13 cellular contexts compared by ENCODE assay signal in genomic region chr12:27616356-27617150, GRCh38.
DNase-seq lines count a peak whose midpoint lies in the region; ATAC-seq and TF ChIP-seq lines count a peak whose summit lies in the region.
"Had no signal": no experiment of that assay in that cellular context is flagged by ENCODE, and none has a peak within 500 bp of the region (broad histone marks: within the 10 kb centered on the region; RNA-seq: fewer than 3 reads in every experiment).

No MANE protein-coding gene starts in this region.

- H3K27me3 ChIP-seq in ascending aorta (no peaks in the 10 kb centered on the region), hepatocyte (no peaks in the 10 kb centered on the region)
- H3K27me3 ChIP-seq: body of pancreas, heart right ventricle, neural progenitor cell had no signal

- H3K27ac ChIP-seq in ascending aorta (peak overlapping the region; percentile 69 to 77), hepatocyte (peak overlapping the region; percentile 80), substantia nigra (ENCODE audit: low read depth, low read length, poor library complexity, severe bottlenecking) (no peak overlapping the region)
- H3K27ac ChIP-seq: body of pancreas, neural progenitor cell had no signal

- no peaks in the 10 kb centered on the region for H3K9me3 Mint-ChIP-seq in activated naive CD4-positive, alpha-beta T cell treated with anti-CD3 and anti-CD28 coated beads, Interleukin-2, amount 50 U/mL, for 24 hours
- H3K9me3 Mint-ChIP-seq: neural progenitor cell had no signal

- H4K20me1 ChIP-seq in hepatocyte (ENCODE audit: insufficient read depth, poor library complexity, severe bottlenecking): no peaks in the 10 kb centered on the region

- intact Hi-C loops in ascending aorta (cut with DNase I): no loop called here

- H3K9me2 ChIP-seq in hepatocyte (replicated peaks; ENCODE audit: insufficient read depth): no peaks in the 10 kb centered on the region

- DNase-seq in activated naive CD4-positive, alpha-beta T cell (lab: John Stamatoyannopoulos, UW): no peak
- DNase-seq in ascending aorta (ENCODE audit: low spot score in 2 of 2) (no peak), hepatocyte (ENCODE audit: low spot score) (no peak), substantia nigra (lab: John Stamatoyannopoulos, UW) (no peak)
- DNase-seq: body of pancreas, heart right ventricle, T-helper 9 cell had no signal

- H3K4me3 ChIP-seq in ascending aorta (no peak overlapping the region), hepatocyte (no peak overlapping the region)
- H3K4me3 ChIP-seq: body of pancreas, heart right ventricle, neural progenitor cell, skin epidermis had no signal

- no peak for ATAC-seq in GM18519 (IDR thresholded peaks at IDR 0.05; ENCODE audit: low FRiP score, unreplicated experiment)
- ATAC-seq in GM19452 (IDR thresholded peaks at IDR 0.05; ENCODE audit: unreplicated experiment): no peak
- no peak for ATAC-seq in GM19324 (IDR thresholded peaks at IDR 0.05; ENCODE audit: low FRiP score, unreplicated experiment)
- ATAC-seq: body of pancreas had no signal

- H3K4me1 ChIP-seq in ascending aorta (peaks cover 9 to 57% of the 10 kb centered on the region in 2 donors), hepatocyte (ENCODE audit: insufficient read depth) (peaks cover 25% of the 10 kb centered on the region)
- H3K4me1 ChIP-seq: neural progenitor cell had no signal

- H3K27ac Mint-ChIP-seq in activated naive CD4-positive, alpha-beta T cell treated with anti-CD3 and anti-CD28 coated beads, Interleukin-2, amount 50 U/mL, for 24 hours: peak overlapping the region; percentile 8
- H3K27ac Mint-ChIP-seq: neural progenitor cell had no signal

- TF ChIP-seq CTCF in ascending aorta (IDR thresholded peaks at IDR 0.05) (no peak), hepatocyte (IDR thresholded peaks at IDR 0.05; ENCODE audit: poor library complexity) (no peak)

- no peaks in the 10 kb centered on the region for H3K27me3 Mint-ChIP-seq in activated naive CD4-positive, alpha-beta T cell treated with anti-CD3 and anti-CD28 coated beads, Interleukin-2, amount 50 U/mL, for 24 hours

- no peak overlapping the region for H3K4me2 ChIP-seq in hepatocyte
- H3K4me2 ChIP-seq: neural progenitor cell had no signal

- H3K36me3 ChIP-seq in ascending aorta (no peaks in the 10 kb centered on the region), hepatocyte (replicated peaks; ENCODE audit: insufficient read depth, low read depth) (no peaks in the 10 kb centered on the region)
- H3K36me3 ChIP-seq: neural progenitor cell had no signal

- H3K79me2 ChIP-seq in hepatocyte: peaks cover 21% of the 10 kb centered on the region

- no peak overlapping the region for H2AFZ ChIP-seq in hepatocyte
- H2AFZ ChIP-seq: neural progenitor cell had no signal

- H3K9me3 ChIP-seq in ascending aorta (no peaks in the 10 kb centered on the region), hepatocyte (ENCODE audit: low read depth) (no peaks in the 10 kb centered on the region)
- H3K9me3 ChIP-seq: body of pancreas, heart right ventricle had no signal

- H3K36me3 Mint-ChIP-seq in activated naive CD4-positive, alpha-beta T cell treated with anti-CD3 and anti-CD28 coated beads, Interleukin-2, amount 50 U/mL, for 24 hours: peaks cover 4% of the 10 kb centered on the region

- H3K4me1 Mint-ChIP-seq in activated naive CD4-positive, alpha-beta T cell treated with anti-CD3 and anti-CD28 coated beads, Interleukin-2, amount 50 U/mL, for 24 hours: peaks cover 19% of the 10 kb centered on the region

- WGBS in hepatocyte (ENCODE audit: low lambda C conversion rate, missing lambda C conversion rate): 78% methylated on average over 5 of the region's 5 CpGs

- no peak overlapping the region for H3K4me3 Mint-ChIP-seq in activated naive CD4-positive, alpha-beta T cell treated with anti-CD3 and anti-CD28 coated beads, Interleukin-2, amount 50 U/mL, for 24 hours
- H3K4me3 Mint-ChIP-seq: neural progenitor cell had no signal
